1 cellular context compared by ENCODE assay signal in genomic region chr22:36423461-36424404, GRCh38.
TF ChIP-seq lines count a peak whose summit lies in the region.

No MANE protein-coding gene starts in this region.

TF ChIP-seq in SK-N-SH, 30 proteins besides CTCF, POLR2A, EP300 and RAD21 (continued from another document):
- no peak for TF ChIP-seq RXRA (IDR thresholded peaks at IDR 0.05; ENCODE audit: borderline replicate concordance, low read depth)
- no peak for TF ChIP-seq USF1 (IDR thresholded peaks at IDR 0.05; ENCODE audit: borderline replicate concordance, low read depth)
- TF ChIP-seq JUND (IDR thresholded peaks at IDR 0.05): no peak
- TF ChIP-seq RCOR1 (IDR thresholded peaks at IDR 0.05; ENCODE audit: low read length): no peak
- TF ChIP-seq CHD2 (IDR thresholded peaks at IDR 0.05; ENCODE audit: low read length, partially characterized antibody): no peak
TF ChIP-seq in SK-N-SH: peak in this region for 0.
